Comparison of ENCODE assay signal across 1 cellular context in the genomic region with DNA sequence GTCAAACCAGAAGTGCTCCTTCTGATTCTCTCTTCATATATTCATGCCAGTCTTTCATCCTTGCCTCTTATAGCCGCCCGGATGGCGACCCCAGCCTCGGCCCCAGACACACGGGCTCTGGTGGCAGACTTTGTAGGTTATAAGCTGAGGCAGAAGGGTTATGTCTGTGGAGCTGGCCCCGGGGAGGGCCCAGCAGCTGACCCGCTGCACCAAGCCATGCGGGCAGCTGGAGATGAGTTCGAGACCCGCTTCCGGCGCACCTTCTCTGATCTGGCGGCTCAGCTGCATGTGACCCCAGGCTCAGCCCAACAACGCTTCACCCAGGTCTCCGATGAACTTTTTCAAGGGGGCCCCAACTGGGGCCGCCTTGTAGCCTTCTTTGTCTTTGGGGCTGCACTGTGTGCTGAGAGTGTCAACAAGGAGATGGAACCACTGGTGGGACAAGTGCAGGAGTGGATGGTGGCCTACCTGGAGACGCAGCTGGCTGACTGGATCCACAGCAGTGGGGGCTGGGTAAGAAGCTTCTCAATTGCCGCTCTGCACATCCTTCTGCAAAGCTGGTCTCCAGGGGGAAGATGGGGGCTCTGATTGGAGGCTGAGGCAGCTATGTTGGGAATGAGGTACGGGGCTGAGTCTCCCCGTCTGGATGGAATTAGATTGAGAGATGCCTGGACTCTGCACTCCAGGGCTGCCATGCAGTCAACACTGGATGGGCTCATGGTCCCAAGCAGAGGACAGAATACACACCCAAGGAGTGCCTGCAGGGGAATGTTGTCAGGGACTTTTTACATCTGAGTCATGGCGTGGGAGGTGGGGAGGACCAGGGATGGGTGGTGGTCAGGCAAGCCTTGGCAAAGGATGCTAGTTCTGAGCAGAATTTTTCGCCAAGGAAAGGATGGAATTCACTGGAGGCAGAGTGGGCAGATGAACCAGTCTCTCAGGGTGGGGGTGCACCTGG.
TF ChIP-seq lines count a peak whose summit lies in the region.

No MANE protein-coding gene starts in this region.

TF ChIP-seq in IMR-90, 13 proteins besides CTCF, POLR2A, EP300 and RAD21:
- TF ChIP-seq RCOR1 (IDR thresholded peaks at IDR 0.05; ENCODE audit: insufficient replicate concordance, low read length) (no peak), BHLHE40 (IDR thresholded peaks at IDR 0.05; ENCODE audit: low read depth, low read length) (no peak), MAFK (IDR thresholded peaks at IDR 0.05; ENCODE audit: low read depth, low read length) (no peak), RFX5 (IDR thresholded peaks at IDR 0.05; ENCODE audit: low read depth, low read length) (no peak), MXI1 (IDR thresholded peaks at IDR 0.05; ENCODE audit: borderline replicate concordance, low read depth, low read length) (no peak), NFE2L2 (IDR thresholded peaks at IDR 0.05; ENCODE audit: low read depth, low read length) (no peak), FOS (IDR thresholded peaks at IDR 0.05; ENCODE audit: low read depth, low read length) (no peak), SMC3 (IDR thresholded peaks at IDR 0.05; ENCODE audit: low read depth, low read length) (no peak), MAZ (IDR thresholded peaks at IDR 0.05; ENCODE audit: borderline replicate concordance, low read depth, low read length) (no peak), CEBPB (IDR thresholded peaks at IDR 0.05; ENCODE audit: low read depth, low read length) (no peak), CHD1 (IDR thresholded peaks at IDR 0.05; ENCODE audit: low read depth, low read length) (no peak)
- TF ChIP-seq, protein P1, sequence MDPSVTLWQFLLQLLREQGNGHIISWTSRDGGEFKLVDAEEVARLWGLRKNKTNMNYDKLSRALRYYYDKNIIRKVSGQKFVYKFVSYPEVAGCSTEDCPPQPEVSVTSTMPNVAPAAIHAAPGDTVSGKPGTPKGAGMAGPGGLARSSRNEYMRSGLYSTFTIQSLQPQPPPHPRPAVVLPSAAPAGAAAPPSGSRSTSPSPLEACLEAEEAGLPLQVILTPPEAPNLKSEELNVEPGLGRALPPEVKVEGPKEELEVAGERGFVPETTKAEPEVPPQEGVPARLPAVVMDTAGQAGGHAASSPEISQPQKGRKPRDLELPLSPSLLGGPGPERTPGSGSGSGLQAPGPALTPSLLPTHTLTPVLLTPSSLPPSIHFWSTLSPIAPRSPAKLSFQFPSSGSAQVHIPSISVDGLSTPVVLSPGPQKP (IDR thresholded peaks at IDR 0.05; ENCODE audit: borderline replicate concordance, low read depth, low read length): no peak
- TF ChIP-seq, protein P2, sequence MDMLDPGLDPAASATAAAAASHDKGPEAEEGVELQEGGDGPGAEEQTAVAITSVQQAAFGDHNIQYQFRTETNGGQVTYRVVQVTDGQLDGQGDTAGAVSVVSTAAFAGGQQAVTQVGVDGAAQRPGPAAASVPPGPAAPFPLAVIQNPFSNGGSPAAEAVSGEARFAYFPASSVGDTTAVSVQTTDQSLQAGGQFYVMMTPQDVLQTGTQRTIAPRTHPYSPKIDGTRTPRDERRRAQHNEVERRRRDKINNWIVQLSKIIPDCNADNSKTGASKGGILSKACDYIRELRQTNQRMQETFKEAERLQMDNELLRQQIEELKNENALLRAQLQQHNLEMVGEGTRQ (IDR thresholded peaks at IDR 0.05; ENCODE audit: low read depth, low read length): no peak
